Comparison of ENCODE assay signal across 1 cellular context in genomic region chr11:45473491-45473890, GRCh38.
TF ChIP-seq lines count a peak whose summit lies in the region.

No MANE protein-coding gene starts in this region.

TF ChIP-seq in H1, 55 proteins besides CTCF, POLR2A, EP300 and RAD21:
- no peak for TF ChIP-seq TAF7 (optimal IDR thresholded peaks at IDR 0.05; ENCODE audit: borderline replicate concordance, low read depth, low read length)
- TF ChIP-seq RBBP5 (IDR thresholded peaks at IDR 0.05; ENCODE audit: borderline replicate concordance, low read depth, low read length) = 0 out of 2 replicates have a peak, but pooled peaks have one; percentile 42
